ENCODE assay signal across 31 cellular contexts in genomic region chr20:46844965-46845364, GRCh38. TPM values are rescaled to one million over a fixed set of nuclear protein-coding genes. Genes with fewer than 3 reads are reported as not detected.
"Had no signal": no experiment of that assay in that cellular context is flagged by ENCODE, and none has a peak within 500 bp of the region (broad histone marks: within the 10 kb centered on the region; RNA-seq: fewer than 3 reads in every experiment).

No MANE protein-coding gene starts in this region.

- H3K9me3 ChIP-seq: neutrophil, ovary, psoas muscle, right lobe of liver, sigmoid colon, thoracic aorta, thyroid gland, upper lobe of left lung, vagina had no signal

- H2AFZ ChIP-seq: neural progenitor cell, parathyroid adenoma had no signal

- H3K27me3 Mint-ChIP-seq: progenitor cell of endocrine pancreas had no signal

- H3K27me3 ChIP-seq: neural progenitor cell, neutrophil, ovary, right lobe of liver, sigmoid colon, stomach, thyroid gland, tibial nerve, upper lobe of left lung, vagina had no signal

- ATAC-seq: natural killer cell; psoas muscle; right cardiac atrium; right lobe of liver; stimulated activated effector memory CD8-positive, alpha-beta T cell treated with anti-CD3 and anti-CD28 coated beads, Interleukin-12 subunit alpha, Interleukin-12 subunit beta, amount 100 ng/mL, for 72 hours; stimulated activated naive B cell treated with anti-CD40 and anti-IgM and Interleukin-4, amounts not matched to agents 10 μg/mL and 1 μg/mL and 100 μg/mL, for 72 hours had no signal

- H3K36me3 Mint-ChIP-seq: natural killer cell; neural progenitor cell; stimulated activated effector memory CD8-positive, alpha-beta T cell treated with anti-CD3 and anti-CD28 coated beads, Interleukin-12 subunit alpha, Interleukin-12 subunit beta, amount 100 ng/mL, for 72 hours; stimulated activated naive B cell treated with anti-CD40 and anti-IgM and Interleukin-4, amounts not matched to agents 10 μg/mL and 1 μg/mL and 100 μg/mL, for 72 hours had no signal

- H3K36me3 ChIP-seq: neural progenitor cell, neutrophil, ovary, right lobe of liver, sigmoid colon, stomach, thoracic aorta, thyroid gland, tibial nerve, upper lobe of left lung, vagina had no signal

- H3K27ac ChIP-seq: neural progenitor cell, neutrophil, ovary, parathyroid adenoma, psoas muscle, right lobe of liver, sigmoid colon, stomach, thoracic aorta, thyroid gland, tibial nerve, upper lobe of left lung, vagina had no signal

- H3K4me3 ChIP-seq: neural progenitor cell, ovary, psoas muscle, right lobe of liver, sigmoid colon, stomach, thoracic aorta, thyroid gland, tibial nerve, upper lobe of left lung, vagina had no signal

- H3K4me2 ChIP-seq: neural progenitor cell had no signal

- H3K9ac ChIP-seq: neural progenitor cell, parathyroid adenoma had no signal

- FAIRE-seq: small intestine, urothelium cell line had no signal

- H3K79me2 ChIP-seq: parathyroid adenoma had no signal

- H3K9me3 Mint-ChIP-seq: natural killer cell; nephron; stimulated activated effector memory CD8-positive, alpha-beta T cell treated with anti-CD3 and anti-CD28 coated beads, Interleukin-12 subunit alpha, Interleukin-12 subunit beta, amount 100 ng/mL, for 72 hours had no signal

- DNase-seq: natural killer cell; nucleus accumbens; ovary; posterior cingulate gyrus; psoas muscle; right cardiac atrium; right lobe of liver; sigmoid colon; small intestine; stimulated activated CD4-positive, alpha-beta T cell treated with anti-CD3 and anti-CD28 coated beads, Interleukin-15, amount 100 ng/mL, for 24 hours; stimulated activated CD4-positive, alpha-beta T cell treated with anti-CD3 and anti-CD28 coated beads, Interleukin-2, amount 100 ng/mL, for 24 hours; stimulated activated CD4-positive, alpha-beta T cell treated with anti-CD3 and anti-CD28 coated beads, Interleukin-2, amount 100 ng/mL, for 48 hours; stimulated activated CD4-positive, alpha-beta T cell treated with anti-CD3 and anti-CD28 coated beads, Interleukin-4, amount 100 ng/mL, for 24 hours; stimulated activated naive B cell treated with anti-CD40 and anti-IgM and Interleukin-4, amounts not matched to agents 10 μg/mL and 1 μg/mL and 100 μg/mL, for 72 hours; stimulated activated naive CD4-positive, alpha-beta T cell treated with Interleukin-2 at 50 U/mL for 16 hours; stomach; thyroid gland; trophoblast cell; upper lobe of left lung had no signal

- H3K4me1 ChIP-seq: parathyroid adenoma, psoas muscle, right lobe of liver, sigmoid colon, stomach, thyroid gland, tibial nerve, upper lobe of left lung, vagina had no signal

- H3K4me3 Mint-ChIP-seq: natural killer cell; nephron; neural progenitor cell; stimulated activated effector memory CD8-positive, alpha-beta T cell treated with anti-CD3 and anti-CD28 coated beads, Interleukin-12 subunit alpha, Interleukin-12 subunit beta, amount 100 ng/mL, for 72 hours; stimulated activated naive B cell treated with anti-CD40 and anti-IgM and Interleukin-4, amounts not matched to agents 10 μg/mL and 1 μg/mL and 100 μg/mL, for 72 hours; stimulated activated naive CD8-positive, alpha-beta T cell treated with anti-CD3 and anti-CD28 coated beads, Interleukin-15, Interleukin-2, amounts not matched to agents 100 ng/mL and 50 ng/mL, for 24 hours had no signal

- H3K4me1 Mint-ChIP-seq: natural killer cell; stimulated activated effector memory CD8-positive, alpha-beta T cell treated with anti-CD3 and anti-CD28 coated beads, Interleukin-12 subunit alpha, Interleukin-12 subunit beta, amount 100 ng/mL, for 72 hours; stimulated activated naive B cell treated with anti-CD40 and anti-IgM and Interleukin-4, amounts not matched to agents 10 μg/mL and 1 μg/mL and 100 μg/mL, for 72 hours had no signal

- H3K27ac Mint-ChIP-seq: natural killer cell; nephron; neural progenitor cell; progenitor cell of endocrine pancreas; stimulated activated effector memory CD8-positive, alpha-beta T cell treated with anti-CD3 and anti-CD28 coated beads, Interleukin-12 subunit alpha, Interleukin-12 subunit beta, amount 100 ng/mL, for 72 hours; stimulated activated naive B cell treated with anti-CD40 and anti-IgM and Interleukin-4, amounts not matched to agents 10 μg/mL and 1 μg/mL and 100 μg/mL, for 72 hours; stimulated activated naive CD8-positive, alpha-beta T cell treated with anti-CD3 and anti-CD28 coated beads, Interleukin-15, Interleukin-2, amounts not matched to agents 100 ng/mL and 50 ng/mL, for 24 hours had no signal

RNA-seq across cellular contexts. Expression of gene EYA2, which starts 49.7 kb away (rescaled TPM):
- total RNA-seq: renal cortical epithelial cell had no signal
